9 cellular contexts compared by ENCODE assay signal in the genomic region with DNA sequence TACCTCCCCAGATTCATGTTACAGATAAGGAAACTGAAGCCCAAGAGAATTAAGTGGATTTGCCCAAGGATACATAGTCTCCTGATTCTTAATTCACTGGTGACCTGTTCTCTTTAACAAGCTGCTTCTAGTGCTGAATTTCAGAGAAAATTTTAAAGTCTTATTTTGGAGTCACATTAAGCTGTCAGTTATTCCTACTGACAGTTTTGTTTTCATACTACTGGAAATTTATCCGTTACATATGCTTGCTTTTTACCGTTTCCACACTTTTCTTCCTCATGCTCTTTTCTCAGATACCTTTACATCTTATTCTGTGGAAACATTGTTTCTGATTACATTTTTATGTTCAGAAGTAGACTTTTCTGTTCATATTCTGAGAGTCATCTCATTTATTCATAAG. TPM values are rescaled to one million over a fixed set of nuclear protein-coding genes. Genes with fewer than 3 reads are reported as not detected.
DNase-seq lines count a peak whose midpoint lies in the region; ATAC-seq and TF ChIP-seq lines count a peak whose summit lies in the region.
"Had no signal": no experiment of that assay in that cellular context is flagged by ENCODE, and none has a peak within 500 bp of the region (broad histone marks: within the 10 kb centered on the region; RNA-seq: fewer than 3 reads in every experiment).

No MANE protein-coding gene starts in this region.

- peak overlapping the region; percentile 94 for H3K27ac ChIP-seq in CD8-positive, alpha-beta memory T cell (ENCODE audit: low read depth, low read length)
- H3K27ac ChIP-seq in effector memory CD4-positive, alpha-beta T cell (ENCODE audit: insufficient read depth, low read length, poor library complexity, severe bottlenecking): peak overlapping the region; percentile 86
- peak overlapping the region; percentile 79 for H3K27ac ChIP-seq in osteoblast (ENCODE audit: low read depth, low read length)

- peaks cover 66% of the 10 kb centered on the region for H3K79me2 ChIP-seq in osteoblast (ENCODE audit: insufficient read depth, low read length)

- H3K27me3 Mint-ChIP-seq in CD8-positive, alpha-beta memory T cell: peaks cover 0 to 1% of the 10 kb centered on the region in 2 donors

- H3K27me3 ChIP-seq in CD8-positive, alpha-beta memory T cell (ENCODE audit: insufficient read depth, low read length, poor library complexity, severe bottlenecking): no peaks in the 10 kb centered on the region
- H3K27me3 ChIP-seq in effector memory CD4-positive, alpha-beta T cell (replicated peaks; ENCODE audit: control insufficient read depth, insufficient read depth, low read length, poor library complexity, severe bottlenecking): no peaks in the 10 kb centered on the region
- no peaks in the 10 kb centered on the region for H3K27me3 ChIP-seq in osteoblast (ENCODE audit: insufficient read depth, low read length)

- ATAC-seq in HG02588 (IDR thresholded peaks at IDR 0.05; ENCODE audit: unreplicated experiment): no peak

- peak overlapping the region; percentile 90 to 97 (median 96) for H3K27ac Mint-ChIP-seq in CD8-positive, alpha-beta memory T cell

- TF ChIP-seq CTCF in NB4 (IDR thresholded peaks at IDR 0.05; ENCODE audit: low read depth, low read length) (no peak), osteoblast (IDR thresholded peaks at IDR 0.05; ENCODE audit: extremely low read depth, low read depth, low read length) (no peak)

- H2AFZ ChIP-seq in osteoblast (ENCODE audit: low read length): no peak overlapping the region

- no peaks in the 10 kb centered on the region for H3K36me3 ChIP-seq in CD8-positive, alpha-beta memory T cell (ENCODE audit: insufficient read depth, low read length)
- peaks cover 2% of the 10 kb centered on the region for H3K36me3 ChIP-seq in effector memory CD4-positive, alpha-beta T cell (ENCODE audit: control insufficient read depth, insufficient read depth, low read length)
- H3K36me3 ChIP-seq in osteoblast (ENCODE audit: insufficient read depth, low read length): no peaks in the 10 kb centered on the region

- peak overlapping the region; percentile 91 for H3K4me2 ChIP-seq in osteoblast (ENCODE audit: insufficient read depth, low read length)

- TF ChIP-seq POLR2A in NB4 (IDR thresholded peaks at IDR 0.05; ENCODE audit: extremely low read depth, insufficient read length): no peak

- CTCF ChIA-PET in CD8-positive, alpha-beta memory T cell (lab: Charles Lee): interaction anchor here (2.3 to 2.9 kb wide), 2 partner anchors 11 to 17 kb away, joined by 9 to 14 read pairs; a partner anchor contains a TSS

- no peak for DNase-seq in CD8-positive, alpha-beta memory T cell
- DNase-seq in NB4 (ENCODE audit: low read depth): no peak
- DNase-seq in effector memory CD4-positive, alpha-beta T cell: no peak
- peak; percentile 25 for DNase-seq in osteoblast (ENCODE audit: insufficient read length, low spot score, missing footprints)
- DNase-seq in NCI-H2171 (lab: John Stamatoyannopoulos, UW): no peak
- DNase-seq in activated effector memory CD4-positive, alpha-beta T cell treated with Interleukin-2 at 50 U/mL for 16 hours: no peak
- no peak for DNase-seq in stimulated activated CD4-positive, alpha-beta T cell treated with anti-CD3 and anti-CD28 coated beads, Interleukin-12 subunit alpha, Interleukin-12 subunit beta, amount 100 ng/mL, for 4 hours
- DNase-seq: NCI-H2227 treated with DMSO at 0.1 percent for 48 hours had no signal

- peak overlapping the region; percentile 91 for H3K4me3 ChIP-seq in CD8-positive, alpha-beta memory T cell (ENCODE audit: low read length)
- H3K4me3 ChIP-seq in NB4 (ENCODE audit: low read depth, low read length) (peak overlapping the region; percentile 99), osteoblast (ENCODE audit: insufficient read depth, low read length) (peak overlapping the region; percentile 97)
- H3K4me3 ChIP-seq in effector memory CD4-positive, alpha-beta T cell (ENCODE audit: insufficient read depth, low read depth, low read length, poor library complexity, severe bottlenecking): peak overlapping the region; percentile 68

- H3K4me1 ChIP-seq in CD8-positive, alpha-beta memory T cell (ENCODE audit: insufficient read depth, low read length): peaks cover 25% of the 10 kb centered on the region
- peaks cover 12% of the 10 kb centered on the region for H3K4me1 ChIP-seq in effector memory CD4-positive, alpha-beta T cell (ENCODE audit: control insufficient read depth, insufficient read depth, low read length, poor library complexity, severe bottlenecking)
- peaks cover 10% of the 10 kb centered on the region for H3K4me1 ChIP-seq in osteoblast (ENCODE audit: insufficient read depth, low read length)

- no peaks in the 10 kb centered on the region for H3K9me3 ChIP-seq in CD8-positive, alpha-beta memory T cell (ENCODE audit: low read length)
- H3K9me3 ChIP-seq in effector memory CD4-positive, alpha-beta T cell (ENCODE audit: control insufficient read depth, low read length): no peaks in the 10 kb centered on the region
- H3K9me3 ChIP-seq in osteoblast (ENCODE audit: low read depth, low read length): no peaks in the 10 kb centered on the region

- POLR2A ChIA-PET in CD8-positive, alpha-beta memory T cell (lab: Charles Lee): interaction anchor here (2.6 to 5.4 kb wide), 2 partner anchors 16 to 64 kb away, joined by 15 to 101 read pairs; a partner anchor contains a TSS

- H4K20me1 ChIP-seq in osteoblast (ENCODE audit: insufficient read depth, low read length): peaks cover 19% of the 10 kb centered on the region

- H3K36me3 Mint-ChIP-seq in CD8-positive, alpha-beta memory T cell: peaks cover 6 to 30% (median 9%) of the 10 kb centered on the region in 3 donors

- peak overlapping the region; percentile 88 to 99 (median 97) for H3K4me3 Mint-ChIP-seq in CD8-positive, alpha-beta memory T cell

- H3K4me1 Mint-ChIP-seq in CD8-positive, alpha-beta memory T cell: peaks cover 42 to 62% (median 53%) of the 10 kb centered on the region in 3 donors

- H3K9me3 Mint-ChIP-seq in CD8-positive, alpha-beta memory T cell: peaks cover 0 to 5% (median 4%) of the 10 kb centered on the region in 5 donors

RNA-seq across cellular contexts. Expression of a gene that starts 1.3 kb away (rescaled TPM):
- total RNA-seq in CD8-positive, alpha-beta memory T cell: 10 to 100 TPM; 21.9 to 26.2 TPM
- polyA plus RNA-seq in CD8-positive, alpha-beta memory T cell: 26.1 TPM
- 26.4 and 33.3 TPM in 2 replicates for total RNA-seq in osteoblast

RNA-seq across cellular contexts. Expression of a gene that starts 17.0 kb away (rescaled TPM):
- total RNA-seq in CD8-positive, alpha-beta memory T cell: 100 to 1,000 TPM; 449 to 476 TPM
- 141 TPM for polyA plus RNA-seq in CD8-positive, alpha-beta memory T cell
- 23.5 and 30.6 TPM in 2 replicates for total RNA-seq in osteoblast

RNA-seq across cellular contexts. Expression of a gene that starts 17.5 kb away (rescaled TPM):
- total RNA-seq in CD8-positive, alpha-beta memory T cell: 1,000 to 10,000 TPM; 1,152 to 1,183 TPM
- 110 TPM for polyA plus RNA-seq in CD8-positive, alpha-beta memory T cell
- total RNA-seq in osteoblast: 117 and 121 TPM in 2 replicates

Comparison
In these comparisons a context has a peak if more than half of its experiments do, and no peak if none do; other contexts are left out.
1. RNA of a gene that starts 17.0 kb away (total RNA-seq): 449 to 476 TPM in CD8-positive, alpha-beta memory T cell; 23.5 to 30.6 TPM in osteoblast; every median in the first group is over 10 times any median in the second.
2. Peak in every context shown above with its lines, with median percentiles within 50 percentile points of each other: H3K27ac ChIP-seq and H3K4me3 ChIP-seq.